ENCODE assay signal across 21 cellular contexts in the genomic region with DNA sequence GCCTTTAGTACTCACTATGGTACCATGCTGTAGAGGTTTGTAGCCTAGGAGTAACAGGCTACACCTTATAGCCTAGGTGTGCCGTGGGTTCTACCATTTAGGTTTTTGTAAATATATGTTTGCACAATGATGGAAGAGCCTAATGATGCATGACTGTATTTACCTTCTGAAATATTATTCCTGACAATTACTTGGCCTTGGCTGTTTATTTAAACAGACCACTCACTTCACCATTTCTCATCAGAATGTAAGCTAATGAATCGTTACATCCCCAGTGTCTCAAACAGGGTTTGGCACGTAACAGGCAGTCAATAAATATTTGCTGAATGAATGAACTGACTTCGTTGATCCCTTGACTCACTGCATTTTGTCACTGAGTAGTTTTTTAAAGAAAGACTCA.
DNase-seq lines count a peak whose midpoint lies in the region; ATAC-seq and TF ChIP-seq lines count a peak whose summit lies in the region.
"Had no signal": no experiment of that assay in that cellular context is flagged by ENCODE, and none has a peak within 500 bp of the region (broad histone marks: within the 10 kb centered on the region; RNA-seq: fewer than 3 reads in every experiment).

No MANE protein-coding gene starts in this region.

- CTCF ChIA-PET in Panc1 (lab: Charles Lee): no interaction called here

- POLR2A ChIA-PET in Panc1 (lab: Charles Lee): no interaction called here

- TF ChIP-seq POLR2A in right lobe of liver (IDR thresholded peaks at IDR 0.05): no peak

- H3K4me1 Mint-ChIP-seq in natural killer cell treated with Interleukin-12 subunit alpha and Interleukin-12 subunit beta and Interleukin-15 and Interleukin-18, amount 100 ng/mL, for 72 hours (ENCODE audit: low read depth in 2 of 2): peaks cover 11 to 14% of the 10 kb centered on the region in 2 donors
- H3K4me1 Mint-ChIP-seq: CD14-positive monocyte had no signal

- intact Hi-C loops in Panc1 (cut with micrococcal nuclease; ENCODE audit: unreplicated experiment): no loop called here
- intact Hi-C loops in right lobe of liver (cut with DNase I): no loop called here

- no peak overlapping the region for H3K27ac Mint-ChIP-seq in natural killer cell treated with Interleukin-12 subunit alpha and Interleukin-12 subunit beta and Interleukin-15 and Interleukin-18, amount 100 ng/mL, for 72 hours
- H3K27ac Mint-ChIP-seq: CD14-positive monocyte; immature natural killer cell; T-helper 1 cell treated with Interleukin-12 subunit alpha and Interleukin-12 subunit beta and Interleukin-4 antibody, amounts not matched to agents 30 μg/mL and 1 μg/mL, for 36 hours had no signal

- H3K4me3 Mint-ChIP-seq in natural killer cell treated with Interleukin-12 subunit alpha and Interleukin-12 subunit beta and Interleukin-15 and Interleukin-18, amount 100 ng/mL, for 72 hours: no peak overlapping the region
- H3K4me3 Mint-ChIP-seq: CD14-positive monocyte; immature natural killer cell; T-helper 1 cell treated with Interleukin-12 subunit alpha and Interleukin-12 subunit beta and Interleukin-4 antibody, amounts not matched to agents 30 μg/mL and 1 μg/mL, for 36 hours had no signal

- H3K27me3 ChIP-seq in Panc1 (ENCODE audit: control insufficient read depth, insufficient read depth, low read length) (no peaks in the 10 kb centered on the region), right lobe of liver (no peaks in the 10 kb centered on the region)

- H3K4me3 ChIP-seq in Panc1 (ENCODE audit: low read depth in 2 of 2, low read length in 2 of 2) (no peak overlapping the region), right lobe of liver (no peak overlapping the region)
- H3K4me3 ChIP-seq: lower lobe of right lung had no signal

- ATAC-seq in Panc1 (peak; percentile 86), right lobe of liver (no peak)
- ATAC-seq in natural killer cell treated with Interleukin-12 subunit alpha and Interleukin-12 subunit beta and Interleukin-15 and Interleukin-18, amount 100 ng/mL, for 72 hours: no peak
- ATAC-seq: lower lobe of right lung had no signal

- BruUV-seq in Panc1 (replicated peaks; lab: Mats Ljungman, UMichigan): no TSS peak

- no peaks in the 10 kb centered on the region for H3K4me1 ChIP-seq in Panc1 (ENCODE audit: control insufficient read depth, insufficient read depth, low read length)
- H3K4me1 ChIP-seq in right lobe of liver: no peaks in the 10 kb centered on the region
- H3K4me1 ChIP-seq: lower lobe of right lung had no signal

- WGBS in right lobe of liver (ENCODE audit: insufficient coverage, low coverage, low lambda C conversion rate, missing lambda C conversion rate): 79% methylated on average over 4 of the region's 4 CpGs

- H3K36me3 ChIP-seq in Panc1 (ENCODE audit: control insufficient read depth, insufficient read depth, low read length): no peaks in the 10 kb centered on the region
- no peaks in the 10 kb centered on the region for H3K36me3 ChIP-seq in right lobe of liver
- H3K36me3 ChIP-seq: lower lobe of right lung had no signal

- no peaks in the 10 kb centered on the region for H3K36me3 Mint-ChIP-seq in natural killer cell treated with Interleukin-12 subunit alpha and Interleukin-12 subunit beta and Interleukin-15 and Interleukin-18, amount 100 ng/mL, for 72 hours
- H3K36me3 Mint-ChIP-seq: immature natural killer cell had no signal

- TF ChIP-seq CTCF in Panc1 (IDR thresholded peaks at IDR 0.05): no peak
- no peak for TF ChIP-seq CTCF in right lobe of liver (IDR thresholded peaks at IDR 0.05)

- DNase-seq in COLO668 (lab: John Stamatoyannopoulos, UW; ENCODE audit: unreplicated experiment): peak; percentile 44
- peak; percentile 80 for DNase-seq in HCEC 1CT
- DNase-seq in NCI-H2029 treated with DMSO at 0.1 percent for 48 hours (lab: John Stamatoyannopoulos, UW): peak; percentile 89
- DNase-seq in Panc1 (ENCODE audit: low read depth, low spot score): peak; percentile 88
- DNase-seq in right lobe of liver: no peak
- DNase-seq in natural killer cell treated with Interleukin-12 subunit alpha and Interleukin-12 subunit beta and Interleukin-15 and Interleukin-18, amount 100 ng/mL, for 72 hours (ENCODE audit: low spot score): no peak
- no peak for DNase-seq in kidney tubule cell (ENCODE audit: low spot score)
- no peak for DNase-seq in occipital lobe (lab: John Stamatoyannopoulos, UW)
- DNase-seq: ACHN; activated naive CD4-positive, alpha-beta T cell treated with Interleukin-2 at 50 U/mL for 16 hours; amygdala; central memory CD4-positive, alpha-beta T cell; effector CD8-positive, alpha-beta T cell; immature natural killer cell; lower lobe of right lung; NCI-H446; nucleus accumbens; stimulated activated CD8-positive, alpha-beta memory T cell treated with anti-CD3 and anti-CD28 coated beads, Interleukin-4, amount 100 ng/mL, for 48 hours had no signal

- H3K27ac ChIP-seq in Panc1 (ENCODE audit: low read length) (no peak overlapping the region), right lobe of liver (no peak overlapping the region)
- H3K27ac ChIP-seq: lower lobe of right lung, VCaP had no signal

- H3K27me3 Mint-ChIP-seq in natural killer cell treated with Interleukin-12 subunit alpha and Interleukin-12 subunit beta and Interleukin-15 and Interleukin-18, amount 100 ng/mL, for 72 hours: no peaks in the 10 kb centered on the region

- no peaks in the 10 kb centered on the region for H3K9me3 Mint-ChIP-seq in natural killer cell treated with Interleukin-12 subunit alpha and Interleukin-12 subunit beta and Interleukin-15 and Interleukin-18, amount 100 ng/mL, for 72 hours
- H3K9me3 Mint-ChIP-seq: CD14-positive monocyte; immature natural killer cell; T-helper 1 cell treated with Interleukin-12 subunit alpha and Interleukin-12 subunit beta and Interleukin-4 antibody, amounts not matched to agents 30 μg/mL and 1 μg/mL, for 36 hours had no signal

- no peaks in the 10 kb centered on the region; the same call in 1 of the 2 replicates for H3K9me3 ChIP-seq in Panc1 (ENCODE audit: control insufficient read depth, insufficient read depth, low read depth, low read length)
- no peaks in the 10 kb centered on the region for H3K9me3 ChIP-seq in right lobe of liver
- H3K9me3 ChIP-seq: lower lobe of right lung had no signal

- in situ Hi-C loops in Panc1 (cut with HindIII; ENCODE audit: low pct_unique_long_range_greater_than_20kb, low sequenced_read_pairs): no loop called here

Comparison
In these comparisons a context has a peak if more than half of its experiments do, and no peak if none do; other contexts are left out.
1. DNase-seq: peak in COLO668 (single experiment), HCEC 1CT (single experiment), NCI-H2029 treated with DMSO at 0.1 percent for 48 hours (single experiment) and Panc1 (single experiment); none in right lobe of liver (0 of 3), natural killer cell treated with Interleukin-12 subunit alpha and Interleukin-12 subunit beta and Interleukin-15 and Interleukin-18, amount 100 ng/mL, for 72 hours (single experiment), kidney tubule cell (single experiment) and occipital lobe (single experiment).